Comparison of ENCODE assay signal across 8 cellular contexts in genomic region chr15:41661529-41662225, GRCh38. TPM values are rescaled to one million over a fixed set of nuclear protein-coding genes. Genes with fewer than 3 reads are reported as not detected.
DNase-seq lines count a peak whose midpoint lies in the region; ATAC-seq and TF ChIP-seq lines count a peak whose summit lies in the region.

No MANE protein-coding gene starts in this region.

- peak; percentile 33 for ATAC-seq in HG03108 (IDR thresholded peaks at IDR 0.05; ENCODE audit: unreplicated experiment)
- ATAC-seq in activated CD8-positive, alpha-beta T cell treated with anti-CD3 and anti-CD28 coated beads for 36 hours, result peak; percentile 21

- intact Hi-C loops in activated CD8-positive, alpha-beta T cell treated with anti-CD3 and anti-CD28 coated beads for 36 hours (cut with micrococcal nuclease), result no loop called here
- intact Hi-C loops in lower leg skin (cut with DNase I; ENCODE audit: low total_unique reads), result no loop called here

- peaks cover 9% of the 10 kb centered on the region for H3K27me3 Mint-ChIP-seq in activated CD8-positive, alpha-beta T cell treated with anti-CD3 and anti-CD28 coated beads for 36 hours

- TF ChIP-seq POLR2A in lower leg skin (IDR thresholded peaks at IDR 0.05), result no peak

- H3K4me3 ChIP-seq in lower leg skin (ENCODE audit: low read depth, poor library complexity, severe bottlenecking), result peak overlapping the region; percentile 18

- 0% methylated on average over 44 of the region's 44 CpGs for WGBS in lower leg skin, 2 donors

- H3K4me1 Mint-ChIP-seq in activated CD8-positive, alpha-beta T cell treated with anti-CD3 and anti-CD28 coated beads for 36 hours (ENCODE audit: low read depth), result peaks cover 51% of the 10 kb centered on the region

- H3K36me3 Mint-ChIP-seq in activated CD8-positive, alpha-beta T cell treated with anti-CD3 and anti-CD28 coated beads for 36 hours (ENCODE audit: low read depth), result peaks cover 6% of the 10 kb centered on the region

- peak overlapping the region; percentile 93 for H3K27ac Mint-ChIP-seq in activated CD8-positive, alpha-beta T cell treated with anti-CD3 and anti-CD28 coated beads for 36 hours

- peaks cover 5% of the 10 kb centered on the region for H3K9me3 Mint-ChIP-seq in activated CD8-positive, alpha-beta T cell treated with anti-CD3 and anti-CD28 coated beads for 36 hours

- CTCF ChIA-PET in activated CD8-positive, alpha-beta T cell treated with anti-CD3 and anti-CD28 coated beads for 36 hours (lab: Charles Lee), result interaction anchor here (0.6 to 1.8 kb wide), 3 partner anchors 112 to 243 kb away, joined by 3 to 6 read pairs (median 3); partner anchors contain the start of gene MAPKBP1

- POLR2A ChIA-PET in activated CD8-positive, alpha-beta T cell treated with anti-CD3 and anti-CD28 coated beads for 36 hours (lab: Charles Lee), result interaction anchor here (0.9 to 1.6 kb wide), 7 partner anchors 9 to 62 kb away, joined by 3 to 9 read pairs (median 4); no protein-coding TSS in a partner anchor

- DNase-seq in ELR (ENCODE audit: low read depth) (peak; percentile 87), NCI-H82 (lab: John Stamatoyannopoulos, UW) (peak; percentile 85), ecto neural progenitor cell (ENCODE audit: low spot score) (peak; percentile 88), lower leg skin (ENCODE audit: low spot score in 2 of 2) (peak; percentile 66 to 94), 8988T (no peak)
- DNase-seq in activated CD8-positive, alpha-beta T cell treated with anti-CD3 and anti-CD28 coated beads for 36 hours, result peak; percentile 75
- peak; percentile 70 for DNase-seq in stimulated activated CD4-positive, alpha-beta T cell treated with anti-CD3 and anti-CD28 coated beads, Interleukin-4, amount 100 ng/mL, for 1 hour

- peak overlapping the region; percentile 85 for H3K4me3 Mint-ChIP-seq in activated CD8-positive, alpha-beta T cell treated with anti-CD3 and anti-CD28 coated beads for 36 hours

- TF ChIP-seq CTCF in activated CD8-positive, alpha-beta T cell treated with anti-CD3 and anti-CD28 coated beads for 36 hours (IDR thresholded peaks at IDR 0.05), result no peak
- TF ChIP-seq CTCF in lower leg skin (IDR thresholded peaks at IDR 0.05), result no peak

RNA-seq across cellular contexts. Expression of gene MGA, which starts 1.5 kb away (rescaled TPM):
- total RNA-seq in activated CD8-positive, alpha-beta T cell treated with anti-CD3 and anti-CD28 coated beads for 36 hours, result 10 to 100 TPM; 30.7 to 32.6 TPM
- total RNA-seq in lower leg skin, result 10 to 100 TPM; 17.2 to 24.1 (median 20.7) TPM
